Comparison of ENCODE assay signal across 13 cellular contexts in genomic region chr20:32168184-32168910, GRCh38. TPM values are rescaled to one million over a fixed set of nuclear protein-coding genes. Genes with fewer than 3 reads are reported as not detected.
DNase-seq lines count a peak whose midpoint lies in the region; ATAC-seq and TF ChIP-seq lines count a peak whose summit lies in the region.
"Had no signal": no experiment of that assay in that cellular context is flagged by ENCODE, and none has a peak within 500 bp of the region (broad histone marks: within the 10 kb centered on the region; RNA-seq: fewer than 3 reads in every experiment).

No MANE protein-coding gene starts in this region.

- BruUV-seq in MCF 10A (replicated peaks; lab: Mats Ljungman, UMichigan) (no TSS peak), PC-3 (replicated peaks; lab: Mats Ljungman, UMichigan) (no TSS peak)

- 69 to 81% methylated on average over 2 of the region's 2 CpGs for WGBS in body of pancreas, 2 donors

- no peak overlapping the region for H2AFZ ChIP-seq in PC-3 (ENCODE audit: low read length)

- no peaks in the 10 kb centered on the region for H3K9me3 ChIP-seq in breast epithelium
- H3K9me3 ChIP-seq in PC-3 (ENCODE audit: low read length): no peaks in the 10 kb centered on the region
- H3K9me3 ChIP-seq in tibial artery: no peaks in the 10 kb centered on the region
- H3K9me3 ChIP-seq in naive thymus-derived CD4-positive, alpha-beta T cell (ENCODE audit: control insufficient read depth in 2 of 3, low read length in 3 of 3): no peaks in the 10 kb centered on the region
- H3K9me3 ChIP-seq in body of pancreas: no peaks in the 10 kb centered on the region
- H3K9me3 ChIP-seq: BLaER1, lower lobe of right lung, right atrium auricular region had no signal

- H3K9me2 ChIP-seq in PC-3 (replicated peaks; ENCODE audit: low read length): no peaks in the 10 kb centered on the region

- H3K4me1 ChIP-seq in breast epithelium: no peaks in the 10 kb centered on the region
- H3K4me1 ChIP-seq in PC-3 (ENCODE audit: insufficient read depth, low read length): no peaks in the 10 kb centered on the region
- no peaks in the 10 kb centered on the region for H3K4me1 ChIP-seq in tibial artery
- no peaks in the 10 kb centered on the region for H3K4me1 ChIP-seq in naive thymus-derived CD4-positive, alpha-beta T cell (ENCODE audit: control insufficient read depth in 2 of 2, insufficient read depth in 2 of 2, low read length in 2 of 2)
- H3K4me1 ChIP-seq in body of pancreas: no peaks in the 10 kb centered on the region
- H3K4me1 ChIP-seq: BLaER1, lower lobe of right lung, right atrium auricular region had no signal

- no peaks in the 10 kb centered on the region for H3F3A ChIP-seq in PC-3 (ENCODE audit: low read length, unreplicated experiment)

- H3K27ac ChIP-seq in breast epithelium (no peak overlapping the region), PC-3 (ENCODE audit: low read length) (no peak overlapping the region), tibial artery (no peak overlapping the region), body of pancreas (no peak overlapping the region)
- no peak overlapping the region for H3K27ac ChIP-seq in naive thymus-derived CD4-positive, alpha-beta T cell (ENCODE audit: low read depth, low read length)
- H3K27ac ChIP-seq: BLaER1, lower lobe of right lung, right atrium auricular region had no signal

- no peaks in the 10 kb centered on the region for H3K4me1 Mint-ChIP-seq in MCF 10A (ENCODE audit: insufficient read depth, unreplicated experiment)
- peaks cover 0 to 5% (median 0%) of the 10 kb centered on the region in 7 donors for H3K4me1 Mint-ChIP-seq in naive thymus-derived CD4-positive, alpha-beta T cell

- no peaks in the 10 kb centered on the region for H3K27me3 Mint-ChIP-seq in MCF 10A (ENCODE audit: insufficient read depth, unreplicated experiment)
- no peaks in the 10 kb centered on the region for H3K27me3 Mint-ChIP-seq in naive thymus-derived CD4-positive, alpha-beta T cell

- TF ChIP-seq CTCF in MCF 10A (IDR thresholded peaks at IDR 0.05; ENCODE audit: unreplicated experiment) (no peak), breast epithelium (IDR thresholded peaks at IDR 0.05) (no peak), PC-3 (conservative IDR thresholded peaks at IDR 0.05; ENCODE audit: low read depth, low read length) (no peak), fibroblast of pulmonary artery (IDR thresholded peaks at IDR 0.05; ENCODE audit: low read length, missing control alignments) (no peak), tibial artery (IDR thresholded peaks at IDR 0.05) (no peak), body of pancreas (IDR thresholded peaks at IDR 0.05) (no peak)

- H3K27me3 ChIP-seq in breast epithelium (no peaks in the 10 kb centered on the region), PC-3 (ENCODE audit: low read length) (no peaks in the 10 kb centered on the region), tibial artery (no peaks in the 10 kb centered on the region), body of pancreas (no peaks in the 10 kb centered on the region)
- no peaks in the 10 kb centered on the region for H3K27me3 ChIP-seq in naive thymus-derived CD4-positive, alpha-beta T cell (ENCODE audit: control insufficient read depth in 2 of 2, insufficient read depth in 2 of 2, low read length in 2 of 2)
- H3K27me3 ChIP-seq: BLaER1, right atrium auricular region had no signal

- DNase-seq in MCF 10A (ENCODE audit: unreplicated experiment) (peak; percentile 54), breast epithelium (ENCODE audit: low spot score in 2 of 2) (no peak), PC-3 (no peak), fibroblast of pulmonary artery (ENCODE audit: low read depth) (peak; percentile 52), tibial artery (peak; percentile 13 to 17), hypothalamus (lab: John Stamatoyannopoulos, UW) (no peak), body of pancreas (no peak)
- no peak for DNase-seq in naive thymus-derived CD4-positive, alpha-beta T cell
- DNase-seq: cerebellar nuclear complex, Karpas-422, lower lobe of right lung had no signal

- H3K4me3 Mint-ChIP-seq in MCF 10A (ENCODE audit: unreplicated experiment): no peak overlapping the region
- H3K4me3 Mint-ChIP-seq in naive thymus-derived CD4-positive, alpha-beta T cell: no peak overlapping the region

- intact Hi-C loops in MCF 10A (cut with micrococcal nuclease): no loop called here
- intact Hi-C loops in breast epithelium (cut with DNase I; ENCODE audit: low total_unique reads): no loop called here
- intact Hi-C loops in PC-3 (cut with micrococcal nuclease): no loop called here
- intact Hi-C loops in tibial artery (cut with DNase I; ENCODE audit: low total_unique reads): no loop called here
- intact Hi-C loops in naive thymus-derived CD4-positive, alpha-beta T cell (cut with micrococcal nuclease): no loop called here
- intact Hi-C loops in body of pancreas (cut with DNase I): no loop called here

- no peak overlapping the region for H3K4me3 ChIP-seq in breast epithelium
- no peak overlapping the region for H3K4me3 ChIP-seq in PC-3 (ENCODE audit: low read length)
- H3K4me3 ChIP-seq in fibroblast of pulmonary artery (replicated peaks; ENCODE audit: low read depth, low read length): no peak overlapping the region
- H3K4me3 ChIP-seq in tibial artery: no peak overlapping the region
- H3K4me3 ChIP-seq in naive thymus-derived CD4-positive, alpha-beta T cell (ENCODE audit: low read length): no peak overlapping the region
- no peak overlapping the region for H3K4me3 ChIP-seq in body of pancreas
- H3K4me3 ChIP-seq: BLaER1, lower lobe of right lung, right atrium auricular region had no signal

- H3K9me3 Mint-ChIP-seq in MCF 10A (ENCODE audit: unreplicated experiment): no peaks in the 10 kb centered on the region
- H3K9me3 Mint-ChIP-seq in naive thymus-derived CD4-positive, alpha-beta T cell: peaks cover 0 to 5% (median 0%) of the 10 kb centered on the region in 11 donors

- H4K20me1 ChIP-seq in PC-3 (ENCODE audit: low read length): no peaks in the 10 kb centered on the region

- H3K36me3 ChIP-seq in breast epithelium: no peaks in the 10 kb centered on the region
- peaks cover 5% of the 10 kb centered on the region; the same call in 1 of the 2 replicates for H3K36me3 ChIP-seq in PC-3 (ENCODE audit: low read depth, low read length)
- peaks cover 8 to 46% (median 35%) of the 10 kb centered on the region in 3 donors for H3K36me3 ChIP-seq in tibial artery
- H3K36me3 ChIP-seq in naive thymus-derived CD4-positive, alpha-beta T cell (ENCODE audit: control insufficient read depth in 2 of 3, insufficient read depth in 3 of 3, low read length in 3 of 3): peaks cover 0 to 29% (median 7%) of the 10 kb centered on the region in 3 experiments
- peaks cover 0 to 24% of the 10 kb centered on the region in 2 donors for H3K36me3 ChIP-seq in body of pancreas (replicated peaks in 1 of 2; ENCODE audit: insufficient read depth in 1 of 2, low read depth in 2 of 2)

- ATAC-seq in PC-3: peak; percentile 31
- no peak for ATAC-seq in naive thymus-derived CD4-positive, alpha-beta T cell
- ATAC-seq in body of pancreas: no peak

- H3K79me2 ChIP-seq in PC-3 (ENCODE audit: low read length): no peaks in the 10 kb centered on the region

- CTCF ChIA-PET in MCF 10A (lab: Yijun Ruan, JAX): no interaction called here
- CTCF ChIA-PET in PC-3 (lab: Charles Lee): no interaction called here
- CTCF ChIA-PET in naive thymus-derived CD4-positive, alpha-beta T cell (lab: Charles Lee): interaction anchor here (0.6 kb wide), 1 partner anchor 12 kb away, joined by 3 read pairs; no protein-coding TSS in a partner anchor

- no peak for TF ChIP-seq POLR2A in breast epithelium (IDR thresholded peaks at IDR 0.05)
- no peak for TF ChIP-seq POLR2A in body of pancreas (IDR thresholded peaks at IDR 0.05)

- H3K4me2 ChIP-seq in PC-3 (ENCODE audit: low read length): no peak overlapping the region
- H3K4me2 ChIP-seq: BLaER1 had no signal

- peaks cover 37% of the 10 kb centered on the region for H3K36me3 Mint-ChIP-seq in MCF 10A (ENCODE audit: insufficient read depth, unreplicated experiment)
- H3K36me3 Mint-ChIP-seq in naive thymus-derived CD4-positive, alpha-beta T cell: peaks cover 5 to 37% (median 18%) of the 10 kb centered on the region in 5 donors

- POLR2A ChIA-PET in MCF 10A (lab: Yijun Ruan, JAX) (interaction anchor here (0.7 to 1.0 kb wide), 3 partner anchors 18 to 315 kb away, joined by 3 read pairs; no protein-coding TSS in a partner anchor), PC-3 (lab: Charles Lee; ENCODE audit: unreplicated experiment) (no interaction called here)
- POLR2A ChIA-PET in naive thymus-derived CD4-positive, alpha-beta T cell (lab: Charles Lee): interaction anchor here (0.7 kb wide), 1 partner anchor 33 kb away, joined by 3 read pairs; no protein-coding TSS in a partner anchor

- H3K27ac Mint-ChIP-seq in MCF 10A (ENCODE audit: low read depth, unreplicated experiment): no peak overlapping the region
- peak overlapping the region in 1 of 9 donors; percentile 22 for H3K27ac Mint-ChIP-seq in naive thymus-derived CD4-positive, alpha-beta T cell

- no peak overlapping the region for H3K9ac ChIP-seq in PC-3 (ENCODE audit: low read length)
- H3K9ac ChIP-seq: BLaER1 had no signal

RNA-seq across cellular contexts. Expression of gene PLAGL2, which starts 39.2 kb away (rescaled TPM):
- total RNA-seq in MCF 10A (2022) (18.4 and 18.6 TPM in 2 replicates), breast epithelium (1 to 10 TPM; 2.9 to 7.6 (median 4.3) TPM), PC-3 (2014; rRNA removed) (4.4 and 6.2 TPM in 2 replicates), body of pancreas (1 to 10 TPM; 4.6 to 5.2 TPM)
- total RNA-seq in naive thymus-derived CD4-positive, alpha-beta T cell: 10 to 100 TPM; 15.6 to 30.1 (median 17.6) TPM
- polyA plus RNA-seq in naive thymus-derived CD4-positive, alpha-beta T cell: 1 to 10 TPM; 3.1 to 5.1 TPM

RNA-seq across cellular contexts. Expression of gene POFUT1, which starts 39.3 kb away (rescaled TPM):
- 43.1 and 43.9 TPM in 2 replicates for total RNA-seq in MCF 10A (2022)
- total RNA-seq in breast epithelium: 10 to 100 TPM; 29.5 to 38.7 (median 34.2) TPM
- 41.9 and 56.3 TPM in 2 replicates for total RNA-seq in PC-3 (2014; rRNA removed)
- total RNA-seq in naive thymus-derived CD4-positive, alpha-beta T cell: 10 to 100 TPM; 12.5 to 32.2 (median 19.7) TPM
- polyA plus RNA-seq in naive thymus-derived CD4-positive, alpha-beta T cell: 10 to 100 TPM; 16.8 to 18.0 TPM
- total RNA-seq in body of pancreas: 10 to 100 TPM; 12.2 to 23.6 TPM

RNA-seq across cellular contexts. Expression of gene TM9SF4, which starts 58.8 kb away (rescaled TPM):
- 50.6 and 52.3 TPM in 2 replicates for total RNA-seq in MCF 10A (2022)
- total RNA-seq in breast epithelium: 10 to 100 TPM; 20.2 to 28.5 (median 26.9) TPM
- total RNA-seq in PC-3 (2014; rRNA removed): 32.6 and 33.9 TPM in 2 replicates
- total RNA-seq in naive thymus-derived CD4-positive, alpha-beta T cell: 10 to 100 TPM; 35.2 to 61.0 (median 41.5) TPM
- 10 to 100 TPM; 31.2 to 48.0 TPM for polyA plus RNA-seq in naive thymus-derived CD4-positive, alpha-beta T cell
- total RNA-seq in body of pancreas: 10 to 100 TPM; 16.9 to 27.0 TPM

Comparison
In these comparisons a context has a peak if more than half of its experiments do, and no peak if none do; other contexts are left out.
1. DNase-seq: peak in MCF 10A (single experiment), fibroblast of pulmonary artery (single experiment) and tibial artery (2 of 2); none in breast epithelium (0 of 2), PC-3 (single experiment), naive thymus-derived CD4-positive, alpha-beta T cell (0 of 9), hypothalamus (0 of 51) and body of pancreas (0 of 4).